Comparison of ENCODE assay signal across 8 cellular contexts in the genomic region with DNA sequence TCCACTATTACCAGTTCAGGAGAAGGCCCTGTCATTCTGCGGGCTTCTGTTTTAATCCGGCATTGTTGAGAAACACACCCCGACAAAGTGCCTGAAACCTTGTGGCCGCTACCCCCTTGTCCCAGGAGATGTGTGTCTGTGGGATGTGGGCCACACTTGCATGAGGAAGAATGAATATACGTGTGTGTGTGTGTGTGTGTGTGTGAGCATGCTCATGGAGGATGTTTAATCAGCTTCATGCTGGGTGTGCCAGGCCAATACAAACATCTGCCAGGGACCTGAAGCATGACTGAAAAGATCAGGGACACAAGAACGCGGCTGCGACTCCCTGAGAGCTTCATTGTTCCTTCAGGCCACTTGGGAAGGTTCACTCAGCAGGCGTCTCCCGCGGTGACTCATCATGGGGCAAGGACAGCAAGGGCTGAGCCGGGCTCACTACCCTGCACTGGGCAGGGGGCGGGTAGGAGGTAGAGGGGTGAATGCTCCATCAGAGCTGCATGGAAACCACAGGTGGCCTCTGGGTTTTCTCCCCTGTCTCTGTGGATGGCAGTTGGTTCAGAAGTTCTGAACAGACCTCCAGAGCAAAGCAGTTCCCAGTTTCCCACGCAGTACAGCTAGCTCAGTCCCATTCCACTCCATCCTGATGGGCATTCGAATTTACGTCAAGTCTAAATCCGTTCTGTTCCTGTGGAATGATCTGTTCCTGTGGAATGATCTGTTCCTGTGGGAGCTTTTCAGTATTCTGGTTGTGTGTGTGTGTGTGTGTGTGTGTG. TPM values are rescaled to one million over a fixed set of nuclear protein-coding genes. Genes with fewer than 3 reads are reported as not detected.
DNase-seq lines count a peak whose midpoint lies in the region; ATAC-seq and TF ChIP-seq lines count a peak whose summit lies in the region.
"Had no signal": no experiment of that assay in that cellular context is flagged by ENCODE, and none has a peak within 500 bp of the region (broad histone marks: within the 10 kb centered on the region; RNA-seq: fewer than 3 reads in every experiment).

No MANE protein-coding gene starts in this region.

- H3K4me3 ChIP-seq in GM12864 (ENCODE audit: low read depth, low read length) (peak overlapping the region; percentile 23), heart right ventricle (peak overlapping the region in 4 of 10 donors; percentile 6 to 12 (median 9))

- H3K27me3 Mint-ChIP-seq in activated T-helper 2 cell treated with anti-CD3 and anti-CD28 coated beads, Interferon-gamma antibody, Interleukin-2, Interleukin-4, amounts not matched to agents 10 μg/mL and 5 μg/mL and 100 μg/mL, durations not matched to agents 14 hours and 24 hours and 36 hours (ENCODE audit: low read depth): no peaks in the 10 kb centered on the region
- H3K27me3 Mint-ChIP-seq: activated naive CD8-positive, alpha-beta T cell had no signal

- no peaks in the 10 kb centered on the region for H3K9me3 ChIP-seq in heart right ventricle

- ATAC-seq in heart right ventricle: peak in 7 of 8 donors; percentile 4 to 39 (median 30)

- no peaks in the 10 kb centered on the region for H3K36me3 Mint-ChIP-seq in activated T-helper 2 cell treated with anti-CD3 and anti-CD28 coated beads, Interferon-gamma antibody, Interleukin-2, Interleukin-4, amounts not matched to agents 10 μg/mL and 5 μg/mL and 100 μg/mL, durations not matched to agents 14 hours and 24 hours and 36 hours (ENCODE audit: low read depth)
- H3K36me3 Mint-ChIP-seq: activated naive CD8-positive, alpha-beta T cell had no signal

- TF ChIP-seq CTCF in GM12864 (IDR thresholded peaks at IDR 0.05; ENCODE audit: low read depth, low read length, missing control alignments): no peak
- no peak for TF ChIP-seq CTCF in heart right ventricle (IDR thresholded peaks at IDR 0.05)
- TF ChIP-seq CTCF in GM10266 (IDR thresholded peaks at IDR 0.05; ENCODE audit: control insufficient read depth, insufficient read depth, low read depth, missing control alignments): no peak

- 15 to 19% methylated on average over 17 of the region's 17 CpGs for WGBS in heart right ventricle, 2 donors

- H3K27ac ChIP-seq in heart right ventricle: peak overlapping the region; percentile 88 to 100 (median 99)

- peaks cover 82 to 98% (median 97%) of the 10 kb centered on the region in 9 donors for H3K4me1 ChIP-seq in heart right ventricle

- no peaks in the 10 kb centered on the region for H3K36me3 ChIP-seq in heart right ventricle

- intact Hi-C loops in activated T-helper 2 cell treated with anti-CD3 and anti-CD28 coated beads, Interferon-gamma antibody, Interleukin-2, Interleukin-4, amounts not matched to agents 10 μg/mL and 5 μg/mL and 100 μg/mL, durations not matched to agents 14 hours and 24 hours and 36 hours (cut with micrococcal nuclease): loop anchor here (10.0 kb wide), 1 partner anchor 617 kb away; a partner anchor contains a TSS
- intact Hi-C loops in heart right ventricle (cut with DNase I): loop anchor here in 1 of 10 donors (2.0 kb wide), 1 partner anchor 13 kb away; no protein-coding TSS in a partner anchor

- no peaks in the 10 kb centered on the region for H3K27me3 ChIP-seq in heart right ventricle

- DNase-seq in GM12864 (ENCODE audit: low read depth) (no peak), NCI-H1694 (lab: John Stamatoyannopoulos, UW) (peak; percentile 45), heart right ventricle (peak; percentile 76 to 81), putamen (ENCODE audit: low spot score) (peak; percentile 61), GM10266 (ENCODE audit: extremely low spot score) (no peak)
- no peak for DNase-seq in activated T-helper 2 cell treated with anti-CD3 and anti-CD28 coated beads, Interferon-gamma antibody, Interleukin-2, Interleukin-4, amounts not matched to agents 10 μg/mL and 5 μg/mL and 100 μg/mL, durations not matched to agents 14 hours and 24 hours and 36 hours (ENCODE audit: low spot score)
- no peak for DNase-seq in stimulated activated naive CD4-positive, alpha-beta T cell (lab: John Stamatoyannopoulos, UW)

- H3K27ac Mint-ChIP-seq in activated T-helper 2 cell treated with anti-CD3 and anti-CD28 coated beads, Interferon-gamma antibody, Interleukin-2, Interleukin-4, amounts not matched to agents 10 μg/mL and 5 μg/mL and 100 μg/mL, durations not matched to agents 14 hours and 24 hours and 36 hours: peak overlapping the region; percentile 78

- peaks cover 58% of the 10 kb centered on the region for H3K4me1 Mint-ChIP-seq in activated T-helper 2 cell treated with anti-CD3 and anti-CD28 coated beads, Interferon-gamma antibody, Interleukin-2, Interleukin-4, amounts not matched to agents 10 μg/mL and 5 μg/mL and 100 μg/mL, durations not matched to agents 14 hours and 24 hours and 36 hours (ENCODE audit: low read depth)

- no peaks in the 10 kb centered on the region for H3K9me3 Mint-ChIP-seq in activated T-helper 2 cell treated with anti-CD3 and anti-CD28 coated beads, Interferon-gamma antibody, Interleukin-2, Interleukin-4, amounts not matched to agents 10 μg/mL and 5 μg/mL and 100 μg/mL, durations not matched to agents 14 hours and 24 hours and 36 hours

- H3K4me3 Mint-ChIP-seq in activated T-helper 2 cell treated with anti-CD3 and anti-CD28 coated beads, Interferon-gamma antibody, Interleukin-2, Interleukin-4, amounts not matched to agents 10 μg/mL and 5 μg/mL and 100 μg/mL, durations not matched to agents 14 hours and 24 hours and 36 hours (ENCODE audit: low read depth): peak overlapping the region; percentile 23
- H3K4me3 Mint-ChIP-seq: activated naive CD8-positive, alpha-beta T cell had no signal

RNA-seq across cellular contexts. Expression of a gene that starts 7.0 kb away (rescaled TPM):
- total RNA-seq in activated T-helper 2 cell treated with anti-CD3 and anti-CD28 coated beads, Interferon-gamma antibody, Interleukin-2, Interleukin-4, amounts not matched to agents 10 μg/mL and 5 μg/mL and 100 μg/mL, durations not matched to agents 14 hours and 24 hours and 36 hours: 4,338 and 4,347 TPM in 2 replicates
- total RNA-seq in heart right ventricle: 1,000 to 10,000 TPM; 4,742 to 8,462 (median 5,956) TPM
- polyA plus RNA-seq in heart right ventricle: 1,000 to 10,000 TPM in 1 of 2 donors, 100 to 1,000 TPM in 1; 205 to 8,339 TPM

RNA-seq across cellular contexts. Expression of a gene that starts 33.1 kb away (rescaled TPM):
- 94.4 and 95.8 TPM in 2 replicates for total RNA-seq in activated T-helper 2 cell treated with anti-CD3 and anti-CD28 coated beads, Interferon-gamma antibody, Interleukin-2, Interleukin-4, amounts not matched to agents 10 μg/mL and 5 μg/mL and 100 μg/mL, durations not matched to agents 14 hours and 24 hours and 36 hours
- 10 to 100 TPM; 47.4 to 66.9 (median 55.6) TPM for total RNA-seq in heart right ventricle
- polyA plus RNA-seq in heart right ventricle: 100 to 1,000 TPM in 1 of 2 donors, 10 to 100 TPM in 1; 90.0 to 130 TPM

Comparison
In these comparisons a context has a peak if more than half of its experiments do, and no peak if none do; other contexts are left out.
1. DNase-seq: peak in NCI-H1694 (single experiment), heart right ventricle (2 of 2) and putamen (single experiment); none in GM12864 (single experiment), activated T-helper 2 cell treated with anti-CD3 and anti-CD28 coated beads, Interferon-gamma antibody, Interleukin-2, Interleukin-4, amounts not matched to agents 10 μg/mL and 5 μg/mL and 100 μg/mL, durations not matched to agents 14 hours and 24 hours and 36 hours (single experiment), stimulated activated naive CD4-positive, alpha-beta T cell (0 of 6) and GM10266 (single experiment).